16 cellular contexts compared by ENCODE assay signal in genomic region chr16:67533987-67534386, GRCh38. TPM values are rescaled to one million over a fixed set of nuclear protein-coding genes. Genes with fewer than 3 reads are reported as not detected.
"Had no signal": no experiment of that assay in that cellular context is flagged by ENCODE, and none has a peak within 500 bp of the region (broad histone marks: within the 10 kb centered on the region; RNA-seq: fewer than 3 reads in every experiment).

No MANE protein-coding gene starts in this region.

RNA-seq across cellular contexts. Expression of gene AGRP, which starts 50.6 kb away (rescaled TPM):
- total RNA-seq: activated CD4-positive, alpha-beta memory T cell treated with anti-CD3 and anti-CD28 coated beads, Interleukin-2, amount 10 ng/mL, durations not matched to agents 7 days and 5 days; activated CD4-positive, alpha-beta T cell treated with anti-CD3 and anti-CD28 coated beads, Interleukin-2, amount 10 ng/mL, durations not matched to agents 7 days and 5 days; activated naive CD8-positive, alpha-beta T cell treated with anti-CD3 and anti-CD28 coated beads, Interleukin-2, amount 10 ng/mL, durations not matched to agents 7 days and 5 days; activated T-cell treated with anti-CD3 and anti-CD28 coated beads, Interleukin-2, amount 50 U/mL, for 72 hours; ascending aorta; breast epithelium; cardiac septum; cerebellum; endodermal cell; esophagus squamous epithelium; fibroblast of lung; fibroblast of villous mesenchyme; gastroesophageal sphincter; glomerular endothelial cell; T-helper 1 cell treated with Interleukin-12 subunit alpha and Interleukin-12 subunit beta and Interleukin-4 antibody, amounts not matched to agents 30 ng/mL and 1 ng/mL, for 36 hours had no signal
- polyA plus RNA-seq: esophagus, fibroblast of lung had no signal
